In genomic region chr4:140943887-140944515, GRCh38 we compare ENCODE assay signal across 20 cellular contexts.
DNase-seq lines count a peak whose midpoint lies in the region; ATAC-seq and TF ChIP-seq lines count a peak whose summit lies in the region.
"Had no signal": no experiment of that assay in that cellular context is flagged by ENCODE, and none has a peak within 500 bp of the region (broad histone marks: within the 10 kb centered on the region; RNA-seq: fewer than 3 reads in every experiment).

No MANE protein-coding gene starts in this region.

- no peak; a peak in 2 of 4 replicates for TF ChIP-seq EP300 in SK-N-SH (IDR thresholded peaks at IDR 0.05; ENCODE audit: borderline replicate concordance in 1 of 2, low read depth in 1 of 2, low read length in 1 of 2)

- no peak for TF ChIP-seq RAD21 in SK-N-SH (IDR thresholded peaks at IDR 0.05; ENCODE audit: low read length)

- no peak for TF ChIP-seq CTCF in SK-N-SH (IDR thresholded peaks at IDR 0.05)

- H3F3A ChIP-seq in GM23248 (ENCODE audit: insufficient read depth) (peaks cover 32% of the 10 kb centered on the region), SK-N-SH (replicated peaks; ENCODE audit: insufficient read depth) (peaks cover 58% of the 10 kb centered on the region)

- 6 to 7% methylated on average over 4 of the region's 4 CpGs for WGBS in GM23248 (ENCODE audit: low coverage in 1 of 2, low lambda C conversion rate in 2 of 2, missing lambda C conversion rate in 2 of 2), 2 experiments
- 7% methylated on average over 4 of the region's 4 CpGs for WGBS in SK-N-SH (ENCODE audit: low lambda C conversion rate)

- ATAC-seq in HG03432 (IDR thresholded peaks at IDR 0.05; ENCODE audit: unreplicated experiment), result no peak
- ATAC-seq: gastrocnemius medialis, left lung, mucosa of descending colon had no signal

- peak overlapping the region; percentile 71 for H3K4me2 ChIP-seq in GM23248 (ENCODE audit: unreplicated experiment)
- peak overlapping the region; percentile 71 for H3K4me2 ChIP-seq in SK-N-SH

- POLR2A ChIA-PET in SK-N-SH (lab: Yijun Ruan, JAX), result no interaction called here

- peak overlapping the region; percentile 29; the same call in 1 of the 2 replicates for H3K9ac ChIP-seq in GM23248
- H3K9ac ChIP-seq in SK-N-SH, result peak overlapping the region; percentile 63

- no peaks in the 10 kb centered on the region for H3K79me2 ChIP-seq in GM23248 (ENCODE audit: insufficient read depth)
- peaks cover 44% of the 10 kb centered on the region for H3K79me2 ChIP-seq in SK-N-SH (ENCODE audit: insufficient read depth)

- CTCF ChIA-PET in SK-N-SH (lab: Yijun Ruan, JAX), result no interaction called here

- H2AFZ ChIP-seq in GM23248, result no peak overlapping the region
- H2AFZ ChIP-seq in SK-N-SH (ENCODE audit: low read depth), result no peak overlapping the region

- in situ Hi-C loops in GM23248 (cut with MboI), result no loop called here

- H3K9me2 ChIP-seq in GM23248 (ENCODE audit: insufficient read depth) (no peaks in the 10 kb centered on the region), SK-N-SH (no peaks in the 10 kb centered on the region)

- H3K27me3 ChIP-seq in GM23248 (replicated peaks; ENCODE audit: insufficient read depth), result no peaks in the 10 kb centered on the region
- no peaks in the 10 kb centered on the region for H3K27me3 ChIP-seq in SK-N-SH (ENCODE audit: insufficient read depth)
- H3K27me3 ChIP-seq: BE2C, gastrocnemius medialis, left lung, Peyer's patch had no signal

- H3K36me3 ChIP-seq in GM23248 (ENCODE audit: low read depth), result no peaks in the 10 kb centered on the region
- H3K36me3 ChIP-seq in SK-N-SH (replicated peaks in 1 of 2; ENCODE audit: control insufficient read depth in 1 of 2, insufficient read depth in 2 of 2, low read length in 1 of 2), result peaks cover 10 to 11% of the 10 kb centered on the region in 2 experiments
- H3K36me3 ChIP-seq: BE2C, gastrocnemius medialis, left lung, Peyer's patch had no signal

- H4K20me1 ChIP-seq in GM23248 (ENCODE audit: insufficient read depth) (no peaks in the 10 kb centered on the region), SK-N-SH (ENCODE audit: insufficient read depth) (no peaks in the 10 kb centered on the region)

- H3K4me1 ChIP-seq in GM23248 (ENCODE audit: insufficient read depth), result peaks cover 39% of the 10 kb centered on the region
- peaks cover 32 to 50% of the 10 kb centered on the region in 2 experiments for H3K4me1 ChIP-seq in SK-N-SH (ENCODE audit: control insufficient read depth in 1 of 2, insufficient read depth in 2 of 2, low read depth in 1 of 2, low read length in 1 of 2)
- H3K4me1 ChIP-seq: Caco-2, left lung, Peyer's patch had no signal

- DNase-seq in GM23248 (peak; percentile 67), SK-N-SH (no peak), fibroblast of peridontal ligament (ENCODE audit: extremely low read depth) (peak; percentile 56), skeletal muscle cell (ENCODE audit: low read depth) (peak; percentile 81), GM19240 (ENCODE audit: insufficient read length, low spot score) (no peak), SIG-M5 treated with dmso at 0.1 percent for 504 hours (lab: John Stamatoyannopoulos, UW; ENCODE audit: unreplicated experiment) (no peak), ureter (ENCODE audit: low spot score) (no peak)
- DNase-seq: activated effector memory CD4-positive, alpha-beta T cell treated with anti-CD3 and anti-CD28 coated beads, Interleukin-2, amount 50 U/mL, for 16 hours; amygdala; BE2C; Caco-2; gastrocnemius medialis; left lung; mucosa of descending colon; NCI-H1436 treated with DMSO at 0.1 percent for 48 hours; occipital lobe; Peyer's patch; substantia nigra; T1000 had no signal

- H3K4me3 ChIP-seq in GM23248 (peak overlapping the region; percentile 38), SK-N-SH (ENCODE audit: low read depth in 2 of 2, low read length in 1 of 2) (peak overlapping the region in 1 of 2 experiments; percentile 36; a peak in 2 of 4 replicates), skeletal muscle cell (ENCODE audit: low read depth, low read length) (no peak overlapping the region)
- H3K4me3 ChIP-seq: gastrocnemius medialis, left lung, mucosa of descending colon, Peyer's patch had no signal

- H3K9me3 ChIP-seq in GM23248 (ENCODE audit: low read depth), result no peaks in the 10 kb centered on the region
- H3K9me3 ChIP-seq in SK-N-SH, result no peaks in the 10 kb centered on the region
- H3K9me3 ChIP-seq: BE2C, Caco-2, gastrocnemius medialis, left lung, mucosa of descending colon, Peyer's patch had no signal

- H3K27ac ChIP-seq in GM23248 (peak overlapping the region; percentile 73), SK-N-SH (ENCODE audit: low read depth in 2 of 2, low read length in 1 of 2) (peak overlapping the region; percentile 89 to 91)
- H3K27ac ChIP-seq: gastrocnemius medialis, left lung had no signal

TF ChIP-seq in SK-N-SH, 30 proteins besides CTCF, POLR2A, EP300 and RAD21:
- TF ChIP-seq FOXJ3 (CRISPR knock-in tag; IDR thresholded peaks at IDR 0.05) (no peak), TCF12 (IDR thresholded peaks at IDR 0.05) (peak; percentile 67), CHD2 (IDR thresholded peaks at IDR 0.05; ENCODE audit: low read length, partially characterized antibody) (no peak), FOSL2 (IDR thresholded peaks at IDR 0.05; ENCODE audit: borderline replicate concordance, low read depth) (peak; percentile 51; the same call in 1 of the 2 replicates), JUND (IDR thresholded peaks at IDR 0.05) (peak; percentile 31), MXI1 (IDR thresholded peaks at IDR 0.05; ENCODE audit: low read depth, low read length) (no peak), ZBTB33 (IDR thresholded peaks at IDR 0.05; ENCODE audit: borderline replicate concordance, low read depth) (0 out of 2 replicates have a peak, but pooled peaks have one; percentile 15), NFIC (IDR thresholded peaks at IDR 0.05; ENCODE audit: borderline replicate concordance) (peak; percentile 83), TEAD4 (IDR thresholded peaks at IDR 0.05; ENCODE audit: borderline replicate concordance, insufficient read depth) (0 out of 2 replicates have a peak, but pooled peaks have one; percentile 58)
- TF ChIP-seq, protein P1, sequence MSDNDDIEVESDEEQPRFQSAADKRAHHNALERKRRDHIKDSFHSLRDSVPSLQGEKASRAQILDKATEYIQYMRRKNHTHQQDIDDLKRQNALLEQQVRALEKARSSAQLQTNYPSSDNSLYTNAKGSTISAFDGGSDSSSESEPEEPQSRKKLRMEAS (IDR thresholded peaks at IDR 0.05; ENCODE audit: low read depth), result peak; percentile 43

Comparison
In these comparisons a context has a peak if more than half of its experiments do, and no peak if none do; other contexts are left out.
1. DNase-seq: peak in GM23248 (single experiment), fibroblast of peridontal ligament (single experiment) and skeletal muscle cell (single experiment); none in SK-N-SH (single experiment), GM19240 (single experiment), SIG-M5 treated with dmso at 0.1 percent for 504 hours (single experiment) and ureter (single experiment).